In genomic region chr5:132641841-132642240, GRCh38 we compare ENCODE assay signal across 17 cellular contexts. TPM values are rescaled to one million over a fixed set of nuclear protein-coding genes. Genes with fewer than 3 reads are reported as not detected.
"Had no signal": no experiment of that assay in that cellular context is flagged by ENCODE, and none has a peak within 500 bp of the region (broad histone marks: within the 10 kb centered on the region; RNA-seq: fewer than 3 reads in every experiment).

No MANE protein-coding gene starts in this region.

- H3K27ac Mint-ChIP-seq: mesothelial cell of epicardium had no signal

- H3K4me1 Mint-ChIP-seq: mesothelial cell of epicardium had no signal

- H3K9me3 Mint-ChIP-seq: mesothelial cell of epicardium had no signal

- H3K27ac ChIP-seq: breast epithelium, esophagus squamous epithelium, lower lobe of right lung, parathyroid adenoma, transverse colon, VCaP had no signal

- ATAC-seq: lower lobe of right lung had no signal

- H3K4me3 Mint-ChIP-seq: mesothelial cell of epicardium had no signal

- DNase-seq: activated gamma-delta T cell treated with Interleukin-2 at 50 U/mL for 16 hours; aorta; esophagus squamous epithelium; foreskin fibroblast; glutamatergic neuron; lower lobe of right lung; retina; stimulated activated CD4-positive, alpha-beta T cell treated with anti-CD3 and anti-CD28 coated beads, Interleukin-4, amount 100 ng/mL, for 1 hour; substantia nigra; transverse colon had no signal

- H3K9me3 ChIP-seq: breast epithelium, esophagus squamous epithelium, lower lobe of right lung, transverse colon had no signal

RNA-seq across cellular contexts. Expression of gene IL13, which starts 16.1 kb away (rescaled TPM):
- total RNA-seq: aorta, cerebellum, esophagus squamous epithelium, lower lobe of right lung, myocyte, SK-MEL-5, transverse colon had no signal

RNA-seq across cellular contexts. Expression of gene IL4, which starts 31.9 kb away (rescaled TPM):
- total RNA-seq: aorta, breast epithelium, cerebellum, esophagus squamous epithelium, lower lobe of right lung, mesothelial cell of epicardium, myocyte, SK-MEL-5, transverse colon had no signal
